17 cellular contexts compared by ENCODE assay signal in the genomic region with DNA sequence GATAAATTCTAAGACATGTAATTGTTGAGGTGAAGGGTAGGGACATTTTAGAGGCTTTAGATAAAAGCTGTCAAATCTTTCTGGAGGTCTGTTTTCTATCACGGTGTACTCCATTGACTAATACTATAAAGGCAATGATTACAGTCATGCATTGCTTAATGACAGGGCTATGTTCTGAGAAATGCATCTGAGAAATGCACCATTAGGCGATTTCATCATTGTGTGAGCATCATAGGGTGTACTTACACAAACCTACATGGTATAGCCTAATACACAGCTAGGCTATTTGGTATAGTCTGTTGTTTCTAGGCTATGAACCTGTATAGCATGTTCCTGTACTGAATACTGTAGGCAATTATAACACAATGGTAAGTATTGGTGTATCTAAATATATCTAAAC.
"Had no signal": no experiment of that assay in that cellular context is flagged by ENCODE, and none has a peak within 500 bp of the region (broad histone marks: within the 10 kb centered on the region; RNA-seq: fewer than 3 reads in every experiment).

No MANE protein-coding gene starts in this region.

- H3K4me3 ChIP-seq: lung had no signal

- H3K4me1 ChIP-seq: foreskin keratinocyte had no signal

- ATAC-seq: activated CD8-positive, alpha-beta memory T cell treated with anti-CD3 and anti-CD28 coated beads, Interleukin-2, amount 10 ng/mL, durations not matched to agents 7 days and 5 days; esophagus mucosa; foreskin keratinocyte; left colon; stimulated activated naive B cell treated with anti-CD40 and anti-IgM and Interleukin-4, amounts not matched to agents 10 μg/mL and 1 μg/mL and 100 μg/mL, for 72 hours had no signal

- H3K27ac ChIP-seq: foreskin keratinocyte had no signal

- DNase-seq: activated B cell treated with CpG ODN at 0.5 μM for 24 hours; activated CD4-positive, alpha-beta memory T cell treated with anti-CD3 and anti-CD28 coated beads, Interleukin-2, amount 10 ng/mL, durations not matched to agents 7 days and 5 days; activated CD4-positive, alpha-beta T cell treated with anti-CD3 and anti-CD28 coated beads for 4 hours; activated CD8-positive, alpha-beta memory T cell treated with anti-CD3 and anti-CD28 coated beads, Interleukin-2, amount 10 ng/mL, durations not matched to agents 7 days and 5 days; activated naive CD4-positive, alpha-beta T cell treated with anti-CD3 and anti-CD28 coated beads, Interleukin-2, amount 10 ng/mL, durations not matched to agents 7 days and 5 days; effector CD4-positive, alpha-beta T cell; foreskin keratinocyte; glutamatergic neuron; hippocampal formation; islet precursor cell; left colon; nephron progenitor cell; nucleus accumbens; stimulated activated naive B cell treated with anti-CD40 and anti-IgM and Interleukin-4, amounts not matched to agents 10 μg/mL and 1 μg/mL and 100 μg/mL, for 72 hours; T-helper 9 cell had no signal

- H3K27me3 ChIP-seq: foreskin keratinocyte had no signal
